ENCODE assay signal across 8 cellular contexts in the genomic region with DNA sequence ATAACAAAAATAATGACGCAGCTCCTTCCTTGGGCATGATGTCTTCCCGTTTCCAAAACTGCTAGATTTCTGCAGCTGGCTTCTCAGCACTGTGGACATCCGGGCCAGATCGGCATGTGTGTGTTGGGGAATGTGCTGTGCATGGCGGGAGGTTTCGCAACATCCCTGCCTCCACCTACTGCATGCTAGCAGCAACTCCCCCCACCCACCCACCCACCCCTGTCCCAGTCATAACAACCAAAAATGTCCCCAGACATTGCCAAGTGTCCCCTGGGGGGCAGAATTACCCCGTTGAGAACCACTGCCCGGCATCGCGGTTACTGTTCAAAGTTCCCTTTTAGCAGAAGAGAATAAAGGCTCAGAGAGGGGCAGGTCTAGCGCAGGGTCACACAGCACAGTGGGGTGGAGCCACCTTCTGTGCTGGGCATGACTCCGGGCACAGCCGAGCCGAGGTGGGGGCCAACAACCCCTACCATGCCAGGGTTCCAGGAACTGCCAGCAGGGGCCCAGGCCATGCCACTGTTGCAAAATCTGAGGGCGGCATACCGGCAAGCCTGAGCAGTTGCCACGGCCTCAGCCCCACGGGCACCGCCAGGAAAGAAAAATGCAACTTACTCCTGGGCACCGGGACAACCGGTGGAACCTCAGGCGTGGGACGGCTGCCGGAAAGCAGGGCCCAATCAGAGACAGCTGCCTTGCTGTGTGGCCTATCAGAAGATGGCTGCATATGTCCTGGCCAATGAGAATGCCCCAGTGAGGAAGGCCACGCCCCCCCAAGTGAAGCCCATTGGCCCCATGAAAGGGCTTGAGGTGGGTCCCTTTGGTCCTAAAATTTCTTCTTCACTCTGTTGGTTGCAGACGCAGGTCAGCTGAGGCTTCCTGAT. TPM values are rescaled to one million over a fixed set of nuclear protein-coding genes. Genes with fewer than 3 reads are reported as not detected.
DNase-seq lines count a peak whose midpoint lies in the region; ATAC-seq, FAIRE-seq and TF ChIP-seq lines count a peak whose summit lies in the region.

No MANE protein-coding gene starts in this region.

- intact Hi-C loops in ascending aorta (cut with DNase I) = loop anchor here (1.0 to 2.0 kb wide), 2 partner anchors 8 to 15 kb away; no protein-coding TSS in a partner anchor

- H2AFZ ChIP-seq in GM23248 = peak overlapping the region; percentile 69

- no peaks in the 10 kb centered on the region for H4K20me1 ChIP-seq in GM23248 (ENCODE audit: insufficient read depth)

- H3K9me3 ChIP-seq in GM23248 (ENCODE audit: low read depth) (no peaks in the 10 kb centered on the region), ascending aorta (no peaks in the 10 kb centered on the region), small intestine (ENCODE audit: control insufficient read depth, low read depth) (no peaks in the 10 kb centered on the region)

- DNase-seq in AG09309 (ENCODE audit: low read depth) = peak; percentile 76
- DNase-seq in GM23248 = peak; percentile 95
- DNase-seq in RCC 7860 (ENCODE audit: low spot score) = peak; percentile 48
- peak; percentile 81 to 95 for DNase-seq in ascending aorta (ENCODE audit: low spot score in 2 of 2)
- DNase-seq in hepatic stellate cell (ENCODE audit: low spot score) = peak; percentile 91
- peak; percentile 56 for DNase-seq in small intestine
- DNase-seq in NK-92 treated with Interleukin-12 subunit alpha and Interleukin-12 subunit beta, amount 100 ng/mL, for 24 hours (lab: John Stamatoyannopoulos, UW) = no peak

- in situ Hi-C loops in GM23248 (cut with MboI) = no loop called here

- TF ChIP-seq CTCF in AG09309 (IDR thresholded peaks at IDR 0.05; ENCODE audit: control insufficient read depth, insufficient read depth, low read depth, low read length, missing control alignments) (peak; percentile 28), ascending aorta (IDR thresholded peaks at IDR 0.05) (peak in 2 of 3 experiments; percentile 12 to 34)

- H3K4me2 ChIP-seq in GM23248 (ENCODE audit: unreplicated experiment) = peak overlapping the region; percentile 78

- ATAC-seq in HG03378 (IDR thresholded peaks at IDR 0.05; ENCODE audit: unreplicated experiment) = no peak

- no peaks in the 10 kb centered on the region for H3K79me2 ChIP-seq in GM23248 (ENCODE audit: insufficient read depth)

- H3F3A ChIP-seq in GM23248 (ENCODE audit: insufficient read depth) = peaks cover 12% of the 10 kb centered on the region

- H3K36me3 ChIP-seq in GM23248 (ENCODE audit: low read depth) = no peaks in the 10 kb centered on the region
- H3K36me3 ChIP-seq in ascending aorta = no peaks in the 10 kb centered on the region
- H3K36me3 ChIP-seq in small intestine (ENCODE audit: control insufficient read depth in 2 of 2, insufficient read depth in 2 of 2, low read length in 2 of 2) = no peaks in the 10 kb centered on the region

- H3K9ac ChIP-seq in GM23248 = peak overlapping the region; percentile 62

- H3K4me1 ChIP-seq in GM23248 (ENCODE audit: insufficient read depth) (peaks cover 5% of the 10 kb centered on the region), ascending aorta (peaks cover 13 to 31% of the 10 kb centered on the region in 2 donors), small intestine (ENCODE audit: control insufficient read depth in 2 of 2, insufficient read depth in 1 of 2, low read depth in 1 of 2, low read length in 1 of 2) (peaks cover 0 to under 1% of the 10 kb centered on the region in 2 donors)

- H3K27me3 ChIP-seq in GM23248 (replicated peaks; ENCODE audit: insufficient read depth) (no peaks in the 10 kb centered on the region), ascending aorta (no peaks in the 10 kb centered on the region), small intestine (ENCODE audit: control insufficient read depth in 2 of 2, insufficient read depth in 2 of 2, low read length in 2 of 2) (no peaks in the 10 kb centered on the region)

- H3K4me3 ChIP-seq in AG09309 (ENCODE audit: control insufficient read depth, low read depth, low read length) (peak overlapping the region; percentile 50), GM23248 (peak overlapping the region; percentile 70), ascending aorta (peak overlapping the region; percentile 14 to 49), small intestine (ENCODE audit: low read depth in 1 of 2, low read length in 2 of 2) (no peak overlapping the region)

- H3K27ac ChIP-seq in GM23248 = peak overlapping the region; percentile 72
- H3K27ac ChIP-seq in ascending aorta = peak overlapping the region; percentile 84 to 86
- peak overlapping the region in 1 of 2 donors; percentile 61 for H3K27ac ChIP-seq in small intestine (ENCODE audit: low read depth in 1 of 2, low read length in 1 of 2)

- FAIRE-seq in RCC 7860 (lab: Jason Lieb, UNC) (peak; percentile 37), small intestine (lab: Jason Lieb, UNC) (no peak)

- WGBS in GM23248 (ENCODE audit: low coverage in 1 of 2, low lambda C conversion rate in 2 of 2, missing lambda C conversion rate in 2 of 2), 2 experiments = 1 to 4% methylated on average over 25 to 26 of the region's 26 CpGs
- 23 to 44% (median 28%) methylated on average over 26 of the region's 26 CpGs for WGBS in small intestine, 3 donors

- no peaks in the 10 kb centered on the region for H3K9me2 ChIP-seq in GM23248 (ENCODE audit: insufficient read depth)

RNA-seq across cellular contexts. Expression of a gene that starts 22.5 kb away (rescaled TPM):
- 50.4 and 51.9 TPM in 2 replicates for total RNA-seq in GM23248 (2014; rRNA removed; shearing (Covaris generic))
- polyA plus RNA-seq in GM23248 (2016; fragmentation: Nextera tagmentation; extraction: Ambion mirVana) = 106 and 108 TPM in 2 replicates
- total RNA-seq in ascending aorta = 194 TPM
- polyA plus RNA-seq in small intestine = 10 to 100 TPM in 1 of 3 donors, 1 to 10 TPM in 2; 4.5 to 37.9 (median 6.2) TPM

Comparison
In these comparisons a context has a peak if more than half of its experiments do, and no peak if none do; other contexts are left out.
1. H3K4me3 ChIP-seq: peak in AG09309 (single experiment), GM23248 (single experiment) and ascending aorta (2 of 2); none in small intestine (0 of 2).